ENCODE assay signal across 17 cellular contexts in genomic region chr3:4065080-4065479, GRCh38.
DNase-seq lines count a peak whose midpoint lies in the region; ATAC-seq and TF ChIP-seq lines count a peak whose summit lies in the region.
"Had no signal": no experiment of that assay in that cellular context is flagged by ENCODE, and none has a peak within 500 bp of the region (broad histone marks: within the 10 kb centered on the region; RNA-seq: fewer than 3 reads in every experiment).

No MANE protein-coding gene starts in this region.

- H3K27ac ChIP-seq in neural progenitor cell: no peak overlapping the region
- H3K27ac ChIP-seq: HL-60, SJSA1, vagina had no signal

- no peak for TF ChIP-seq CTCF in neural progenitor cell (IDR thresholded peaks at IDR 0.05)

- no peaks in the 10 kb centered on the region for H4K20me1 ChIP-seq in neural progenitor cell (ENCODE audit: low read depth)

- H3K4me3 ChIP-seq in neural progenitor cell: no peak overlapping the region
- H3K4me3 ChIP-seq: SJSA1, vagina had no signal

- no peaks in the 10 kb centered on the region for H3K36me3 Mint-ChIP-seq in neural progenitor cell
- H3K36me3 Mint-ChIP-seq: activated naive CD4-positive, alpha-beta T cell treated with anti-CD3 and anti-CD28 coated beads, Interleukin-2, amount 10 ng/mL, durations not matched to agents 7 days and 5 days had no signal

- DNase-seq in germinal center (ENCODE audit: low spot score) (peak; percentile 61), HCEC 1CT (no peak), neural progenitor cell (ENCODE audit: low spot score) (no peak), dedifferentiated amniotic fluid mesenchymal stem cell (ENCODE audit: extremely low spot score) (no peak)
- no peak for DNase-seq in stimulated activated CD4-positive, alpha-beta T cell treated with anti-CD3 and anti-CD28 coated beads, Interleukin-12 subunit alpha, Interleukin-12 subunit beta, amount 100 ng/mL, for 4 hours
- DNase-seq: activated naive CD4-positive, alpha-beta T cell treated with anti-CD3 and anti-CD28 coated beads, Interleukin-2, amount 10 ng/mL, durations not matched to agents 7 days and 5 days; DMS53; GOT3; NCI-H2081; NK-92 treated with Interleukin-12 subunit alpha and Interleukin-12 subunit beta, amount 100 ng/mL, for 24 hours had no signal

- no peaks in the 10 kb centered on the region for H3K27me3 ChIP-seq in neural progenitor cell
- H3K27me3 ChIP-seq: SJSA1, vagina had no signal

- no peak overlapping the region for H2AFZ ChIP-seq in neural progenitor cell (replicated peaks)

- H3K27ac Mint-ChIP-seq in neural progenitor cell: no peak overlapping the region
- H3K27ac Mint-ChIP-seq: activated naive CD4-positive, alpha-beta T cell treated with anti-CD3 and anti-CD28 coated beads, Interleukin-2, amount 10 ng/mL, durations not matched to agents 7 days and 5 days; progenitor cell of endocrine pancreas had no signal

- no peak overlapping the region for H3K9ac ChIP-seq in neural progenitor cell

- H3K4me2 ChIP-seq in neural progenitor cell: no peak overlapping the region

- H3F3A ChIP-seq in neural progenitor cell (ENCODE audit: low read depth): no peaks in the 10 kb centered on the region

- H3K4me1 ChIP-seq in neural progenitor cell: peaks cover 11% of the 10 kb centered on the region
- H3K4me1 ChIP-seq: SJSA1, vagina had no signal

- H3K4me3 Mint-ChIP-seq in neural progenitor cell: no peak overlapping the region
- H3K4me3 Mint-ChIP-seq: activated naive CD4-positive, alpha-beta T cell treated with anti-CD3 and anti-CD28 coated beads, Interleukin-2, amount 10 ng/mL, durations not matched to agents 7 days and 5 days had no signal

- no peaks in the 10 kb centered on the region for H3K27me3 Mint-ChIP-seq in neural progenitor cell (ENCODE audit: insufficient read depth, low read depth)
- H3K27me3 Mint-ChIP-seq: activated naive CD4-positive, alpha-beta T cell treated with anti-CD3 and anti-CD28 coated beads, Interleukin-2, amount 10 ng/mL, durations not matched to agents 7 days and 5 days; progenitor cell of endocrine pancreas had no signal

- H3K9me3 Mint-ChIP-seq in neural progenitor cell: no peaks in the 10 kb centered on the region
- H3K9me3 Mint-ChIP-seq: activated naive CD4-positive, alpha-beta T cell treated with anti-CD3 and anti-CD28 coated beads, Interleukin-2, amount 10 ng/mL, durations not matched to agents 7 days and 5 days had no signal

- no peaks in the 10 kb centered on the region for H3K79me2 ChIP-seq in neural progenitor cell (ENCODE audit: low read depth)

- peaks cover 24% of the 10 kb centered on the region for H3K4me1 Mint-ChIP-seq in neural progenitor cell
- H3K4me1 Mint-ChIP-seq: activated naive CD4-positive, alpha-beta T cell treated with anti-CD3 and anti-CD28 coated beads, Interleukin-2, amount 10 ng/mL, durations not matched to agents 7 days and 5 days had no signal

- peak; percentile 61 for ATAC-seq in GM18502 (IDR thresholded peaks at IDR 0.05; ENCODE audit: poor library complexity, unreplicated experiment)
- ATAC-seq in GM21447 (IDR thresholded peaks at IDR 0.05; ENCODE audit: unreplicated experiment): peak; percentile 84
- peak; percentile 65 for ATAC-seq in HG03135 (IDR thresholded peaks at IDR 0.05; ENCODE audit: unreplicated experiment)

- no peaks in the 10 kb centered on the region for H3K36me3 ChIP-seq in neural progenitor cell
- H3K36me3 ChIP-seq: SJSA1, vagina had no signal

- no peaks in the 10 kb centered on the region for H3K9me3 ChIP-seq in neural progenitor cell (ENCODE audit: low read depth)
- H3K9me3 ChIP-seq: SJSA1, vagina had no signal
